18 cellular contexts compared by ENCODE assay signal in the genomic region with DNA sequence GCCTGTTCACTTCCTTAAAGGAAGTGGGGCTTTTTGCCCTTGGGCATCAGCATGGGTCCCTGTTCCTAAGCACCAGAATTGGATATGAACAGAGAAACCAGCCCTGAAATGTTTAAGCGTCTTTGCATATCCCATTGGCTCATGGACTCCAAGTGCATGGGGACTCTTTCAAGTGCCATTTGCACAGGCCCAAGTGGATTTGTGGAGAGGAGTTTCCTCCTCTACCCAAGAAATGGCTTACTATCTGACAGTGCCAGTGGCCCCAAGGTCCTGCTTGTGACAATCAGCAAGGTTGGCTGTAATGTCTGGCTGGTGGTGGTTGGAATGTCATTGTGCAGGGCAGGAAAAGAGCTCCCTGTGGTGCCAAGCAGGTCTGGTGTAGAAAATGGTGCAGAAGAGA. TPM values are rescaled to one million over a fixed set of nuclear protein-coding genes. Genes with fewer than 3 reads are reported as not detected.
"Had no signal": no experiment of that assay in that cellular context is flagged by ENCODE, and none has a peak within 500 bp of the region (broad histone marks: within the 10 kb centered on the region; RNA-seq: fewer than 3 reads in every experiment).

No MANE protein-coding gene starts in this region.

- H3K27ac ChIP-seq: coronary artery, heart left ventricle, neutrophil, psoas muscle, spleen, tibial artery had no signal

- H3K27ac Mint-ChIP-seq: nephron progenitor cell; stimulated activated memory B cell treated with anti-CD40 and anti-IgM and Interleukin-4, amounts not matched to agents 10 μg/mL and 1 μg/mL and 100 μg/mL, for 72 hours; stimulated activated naive CD8-positive, alpha-beta T cell treated with anti-CD3 and anti-CD28 coated beads, Interleukin-15, Interleukin-2, amounts not matched to agents 100 ng/mL and 50 ng/mL, for 24 hours had no signal

- H3K9me3 Mint-ChIP-seq: stimulated activated memory B cell treated with anti-CD40 and anti-IgM and Interleukin-4, amounts not matched to agents 10 μg/mL and 1 μg/mL and 100 μg/mL, for 72 hours; stimulated activated naive CD8-positive, alpha-beta T cell treated with anti-CD3 and anti-CD28 coated beads, Interleukin-15, Interleukin-2, amounts not matched to agents 100 ng/mL and 50 ng/mL, for 24 hours had no signal

- H3K27me3 Mint-ChIP-seq: naive thymus-derived CD4-positive, alpha-beta T cell; stimulated activated memory B cell treated with anti-CD40 and anti-IgM and Interleukin-4, amounts not matched to agents 10 μg/mL and 1 μg/mL and 100 μg/mL, for 72 hours; stimulated activated naive CD8-positive, alpha-beta T cell treated with anti-CD3 and anti-CD28 coated beads, Interleukin-15, Interleukin-2, amounts not matched to agents 100 ng/mL and 50 ng/mL, for 24 hours had no signal

- H3K4me3 Mint-ChIP-seq: naive thymus-derived CD4-positive, alpha-beta T cell; nephron progenitor cell; stimulated activated memory B cell treated with anti-CD40 and anti-IgM and Interleukin-4, amounts not matched to agents 10 μg/mL and 1 μg/mL and 100 μg/mL, for 72 hours; stimulated activated naive CD8-positive, alpha-beta T cell treated with anti-CD3 and anti-CD28 coated beads, Interleukin-15, Interleukin-2, amounts not matched to agents 100 ng/mL and 50 ng/mL, for 24 hours had no signal

- DNase-seq: effector CD4-positive, alpha-beta T cell; heart left ventricle; hippocampal formation; left colon; naive thymus-derived CD4-positive, alpha-beta T cell; nephron progenitor cell; psoas muscle; retina; spleen; stimulated activated CD4-positive, alpha-beta T cell treated with anti-CD3 and anti-CD28 coated beads, Interleukin-15, amount 100 ng/mL, for 24 hours; stimulated activated CD4-positive, alpha-beta T cell treated with anti-CD3 and anti-CD28 coated beads, Interleukin-1b, Interleukin-23, amount 100 ng/mL, for 48 hours; stimulated activated CD4-positive, alpha-beta T cell treated with anti-CD3 and anti-CD28 coated beads, Interleukin-4, amount 100 ng/mL, for 24 hours; tibial artery had no signal

- H3K27me3 ChIP-seq: heart left ventricle, neutrophil, spleen, tibial artery had no signal

- H3K4me3 ChIP-seq: coronary artery, heart left ventricle, psoas muscle, spleen, tibial artery had no signal

- H3K9me3 ChIP-seq: heart left ventricle, neutrophil, psoas muscle, spleen, tibial artery had no signal

RNA-seq across cellular contexts. Expression of gene FAM227A, which starts 29.6 kb away (rescaled TPM):
- total RNA-seq: mononuclear cell had no signal
- polyA plus RNA-seq: naive thymus-derived CD4-positive, alpha-beta T cell had no signal
